Comparison of ENCODE assay signal across 34 cellular contexts in genomic region chr10:124394583-124394982, GRCh38. TPM values are rescaled to one million over a fixed set of nuclear protein-coding genes. Genes with fewer than 3 reads are reported as not detected.
DNase-seq lines count a peak whose midpoint lies in the region; ATAC-seq, FAIRE-seq and TF ChIP-seq lines count a peak whose summit lies in the region.
"Had no signal": no experiment of that assay in that cellular context is flagged by ENCODE, and none has a peak within 500 bp of the region (broad histone marks: within the 10 kb centered on the region; RNA-seq: fewer than 3 reads in every experiment).

No MANE protein-coding gene starts in this region.

- DNase-seq in A549 (ENCODE audit: low read depth in 1 of 2, low spot score in 1 of 2) (no peak), HAP-1 (ENCODE audit: low spot score in 2 of 2) (peak; percentile 23 to 27), RPMI7951 (ENCODE audit: low read depth) (peak; percentile 38), foreskin keratinocyte (peak; percentile 63 to 86), MV-4-11 (lab: John Stamatoyannopoulos, UW) (no peak), NCI-H1048 (lab: John Stamatoyannopoulos, UW) (no peak), iPS-NIHi7 (ENCODE audit: extremely low spot score) (no peak)
- DNase-seq: activated CD4-positive, alpha-beta T cell treated with anti-CD3 and anti-CD28 coated beads for 48 hours; activated naive CD8-positive, alpha-beta T cell treated with anti-CD3 and anti-CD28 coated beads for 36 hours; anterior cingulate cortex; CD4-positive, alpha-beta T cell; cortex of kidney; DMS 273 treated with DMSO at 0.1 percent for 48 hours; effector memory CD4-positive, alpha-beta T cell; glutamatergic neuron; KBM-7; left ventricle myocardium inferior; MM.1S; NCI-H1417; NCI-H2081; NCI-H2227 treated with DMSO at 0.1 percent for 48 hours; pancreas; retina; stimulated activated naive CD4-positive, alpha-beta T cell; upper lobe of right lung; WERI-Rb-1 had no signal

- 73% methylated on average over 1 of the region's 1 CpG for WGBS in A549 (ENCODE audit: missing lambda C conversion rate)

- CTCF ChIA-PET in A549 (lab: Yijun Ruan, JAX) = interaction anchor here (1.3 to 24.7 kb wide), 3 partner anchors 10 to 428 kb away, joined by 3 to 581 read pairs (median 51); no protein-coding TSS in a partner anchor

- H3K4me1 ChIP-seq in A549 = no peaks in the 10 kb centered on the region
- peaks cover 23% of the 10 kb centered on the region for H3K4me1 ChIP-seq in HAP-1
- peaks cover 18% of the 10 kb centered on the region for H3K4me1 ChIP-seq in foreskin keratinocyte
- H3K4me1 ChIP-seq: neural progenitor cell, pancreas had no signal

- peaks cover 9% of the 10 kb centered on the region for H3K36me3 ChIP-seq in HAP-1 (replicated peaks)
- H3K36me3 ChIP-seq: neural progenitor cell had no signal

- no peak overlapping the region for H3K4me2 ChIP-seq in A549
- H3K4me2 ChIP-seq: neural progenitor cell had no signal

- H3K27me3 ChIP-seq in HAP-1 (ENCODE audit: low read depth) (no peaks in the 10 kb centered on the region), foreskin keratinocyte (no peaks in the 10 kb centered on the region)
- H3K27me3 ChIP-seq: neural progenitor cell, pancreas, upper lobe of right lung had no signal

- no peak for TF ChIP-seq CTCF in A549 (IDR thresholded peaks at IDR 0.05)
- TF ChIP-seq CTCF in foreskin keratinocyte (conservative IDR thresholded peaks at IDR 0.05) = no peak

- H3K4me3 ChIP-seq in A549 = no peak overlapping the region
- H3K4me3 ChIP-seq in HAP-1 = no peak overlapping the region
- H3K4me3 ChIP-seq: cardiac muscle cell, left ventricle myocardium inferior, neural progenitor cell, pancreas, skin epidermis, upper lobe of right lung had no signal

- no peak for TF ChIP-seq POLR2A in A549 (IDR thresholded peaks at IDR 0.05; ENCODE audit: low read length)

- TF ChIP-seq RAD21 in A549 (conservative IDR thresholded peaks at IDR 0.05 in 1 of 2, IDR thresholded peaks at IDR 0.05 in 1 of 2) = no peak

- POLR2A ChIA-PET in A549 (lab: Yijun Ruan, JAX) = no interaction called here

- in situ Hi-C loops in HAP-1 (cut with MboI; ENCODE audit: low sequenced_read_pairs) = loop anchor here (25.0 kb wide), 1 partner anchor 807 kb away; no protein-coding TSS in a partner anchor

- no peak overlapping the region for H3K27ac ChIP-seq in A549
- H3K27ac ChIP-seq in foreskin keratinocyte = peak overlapping the region; percentile 4
- H3K27ac ChIP-seq: cardiac muscle cell, left ventricle myocardium inferior, neural progenitor cell, pancreas, skin epidermis, upper lobe of right lung, WERI-Rb-1 had no signal

- ATAC-seq in A549 = no peak
- ATAC-seq in foreskin keratinocyte = peak; percentile 87
- no peak for ATAC-seq in HG02884 (IDR thresholded peaks at IDR 0.05; ENCODE audit: unreplicated experiment)
- ATAC-seq: pancreas, upper lobe of right lung had no signal

- H3K9me3 ChIP-seq in A549 (no peaks in the 10 kb centered on the region), HAP-1 (no peaks in the 10 kb centered on the region)
- H3K9me3 ChIP-seq: left ventricle myocardium inferior, pancreas, upper lobe of right lung had no signal

- FAIRE-seq in A549 (lab: Jason Lieb, UNC) = no peak
- FAIRE-seq: GM12892, islet of Langerhans, pancreas had no signal

- TF ChIP-seq EP300 in A549 (IDR thresholded peaks at IDR 0.05) = no peak

TF ChIP-seq in A549, 52 proteins besides CTCF, POLR2A, EP300 and RAD21:
- TF ChIP-seq NR3C1 (IDR thresholded peaks at IDR 0.05) = no peak
- no peak for TF ChIP-seq FOXS1 (CRISPR knock-in tag; IDR thresholded peaks at IDR 0.05)
- peak; percentile 79 for TF ChIP-seq MAFK (IDR thresholded peaks at IDR 0.05; ENCODE audit: partially characterized antibody)
- no peak for TF ChIP-seq ESRRA (IDR thresholded peaks at IDR 0.05; ENCODE audit: borderline replicate concordance, low read length)
- TF ChIP-seq RFX5 (IDR thresholded peaks at IDR 0.05) = no peak
- no peak for TF ChIP-seq NPAS2 (CRISPR knock-in tag; IDR thresholded peaks at IDR 0.05; ENCODE audit: borderline replicate concordance)

RNA-seq across cellular contexts. Expression of gene OAT, which starts 24.1 kb away (rescaled TPM):
- polyA plus RNA-seq in A549 (2011; rRNA removed) (82.6 and 97.6 TPM in 2 replicates), A549 (2017; fragmentation: RNase III; extraction: RNeasy Plus Mini Kit Qiagen cat#74134 plus additional on column Dnase treatment) (74.5 to 81.3 TPM (median 75.3 TPM) in 3 replicates), foreskin keratinocyte (146 and 166 TPM in 2 replicates)
- polyA plus RNA-seq in A549 (2012; cell fraction: cytosol; rRNA removed) = 34.2 and 40.9 TPM in 2 replicates
- 20.9 and 43.4 TPM in 2 replicates for polyA plus RNA-seq in A549 (2012; cell fraction: nucleus; rRNA removed)
- polyA minus RNA-seq in A549 (2011; rRNA and poly(A)+ RNA removed) = 34.0 and 40.0 TPM in 2 replicates
- total RNA-seq in RPMI7951 (2014; rRNA removed; shearing (Covaris generic)) = 167 and 187 TPM in 2 replicates
- 263 and 268 TPM in 2 replicates for total RNA-seq in foreskin keratinocyte

RNA-seq across cellular contexts. Expression of gene NKX1-2, which starts 55.3 kb away (rescaled TPM):
- 0.16 and 0.20 TPM in 2 replicates for polyA plus RNA-seq in A549 (2011; rRNA removed)
- 0.01 TPM in 1 of 2 replicates, not detected in the other for polyA plus RNA-seq in A549 (2012; cell fraction: cytosol; rRNA removed)
- polyA plus RNA-seq in A549 (2012; cell fraction: nucleus; rRNA removed) = not detected in 2 replicates
- polyA plus RNA-seq in A549 (2017; fragmentation: RNase III; extraction: RNeasy Plus Mini Kit Qiagen cat#74134 plus additional on column Dnase treatment) = 0.03 to 0.08 TPM (median 0.03 TPM) in 3 replicates
- polyA minus RNA-seq in A549 (2011; rRNA and poly(A)+ RNA removed) = 0.10 and 0.12 TPM in 2 replicates
- total RNA-seq in RPMI7951 (2014; rRNA removed; shearing (Covaris generic)) = not detected in 2 replicates
- 4.5 and 5.5 TPM in 2 replicates for total RNA-seq in foreskin keratinocyte
- 2.9 and 3.0 TPM in 2 replicates for polyA plus RNA-seq in foreskin keratinocyte
- total RNA-seq: A673; activated naive CD8-positive, alpha-beta T cell treated with anti-CD3 and anti-CD28 coated beads for 36 hours; CD4-positive, alpha-beta T cell; left ventricle myocardium inferior; myocyte; pancreas; upper lobe of right lung had no signal
- polyA plus RNA-seq: cardiac muscle cell, pancreas had no signal

Comparison
In these comparisons a context has a peak if more than half of its experiments do, and no peak if none do; other contexts are left out.
1. DNase-seq: peak in HAP-1 (2 of 2), RPMI7951 (single experiment) and foreskin keratinocyte (2 of 2); none in A549 (0 of 2), MV-4-11 (single experiment), NCI-H1048 (single experiment) and iPS-NIHi7 (single experiment).